Comparison of ENCODE assay signal across 12 cellular contexts in the genomic region with DNA sequence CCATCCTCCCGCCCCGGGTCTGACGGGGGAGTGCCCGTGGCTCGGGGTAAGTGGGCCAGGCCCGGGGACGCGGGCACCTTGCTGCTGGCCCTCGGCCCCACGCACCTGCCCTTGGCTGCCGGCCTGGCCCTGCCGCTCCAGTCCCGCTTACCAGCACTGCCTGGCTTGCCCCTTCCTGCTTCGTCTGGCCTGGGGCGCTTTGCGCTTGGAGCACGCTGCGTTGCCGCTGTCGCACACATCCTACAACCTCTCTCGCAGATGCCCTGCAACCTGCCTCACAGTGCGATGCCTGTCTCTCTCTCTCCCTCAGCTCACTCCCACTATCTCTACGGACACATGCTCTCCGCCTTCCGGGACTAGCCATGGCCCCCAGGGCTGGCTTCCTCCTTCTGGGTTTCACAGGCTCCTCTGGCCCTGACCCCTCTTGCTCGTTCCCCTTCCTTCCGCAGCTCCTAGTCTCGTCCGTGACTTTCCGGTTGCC. TPM values are rescaled to one million over a fixed set of nuclear protein-coding genes. Genes with fewer than 3 reads are reported as not detected.
DNase-seq lines count a peak whose midpoint lies in the region; ATAC-seq, FAIRE-seq and TF ChIP-seq lines count a peak whose summit lies in the region.
"Had no signal": no experiment of that assay in that cellular context is flagged by ENCODE, and none has a peak within 500 bp of the region (broad histone marks: within the 10 kb centered on the region; RNA-seq: fewer than 3 reads in every experiment).

No MANE protein-coding gene starts in this region.

- peaks cover 9% of the 10 kb centered on the region for H3K4me1 Mint-ChIP-seq in activated CD4-positive, alpha-beta T cell treated with anti-CD3 and anti-CD28 coated beads, Interleukin-2, amount 10 ng/mL, durations not matched to agents 7 days and 5 days

- peak overlapping the region; percentile 41 for H3K4me3 Mint-ChIP-seq in activated CD4-positive, alpha-beta T cell treated with anti-CD3 and anti-CD28 coated beads, Interleukin-2, amount 10 ng/mL, durations not matched to agents 7 days and 5 days

- no peak for DNase-seq in activated CD4-positive, alpha-beta T cell treated with anti-CD3 and anti-CD28 coated beads, Interleukin-2, amount 10 ng/mL, durations not matched to agents 7 days and 5 days
- DNase-seq in activated CD4-positive, alpha-beta T cell treated with anti-CD3 and anti-CD28 coated beads for 48 hours = no peak
- DNase-seq in colonic mucosa (no peak), lower lobe of right lung (no peak), testis (no peak), HTR-8/SVneo (ENCODE audit: insufficient read length, low spot score) (no peak)
- DNase-seq: NCI-H187 had no signal

- H3K9me3 ChIP-seq in colonic mucosa = no peaks in the 10 kb centered on the region
- no peaks in the 10 kb centered on the region for H3K9me3 ChIP-seq in lower lobe of right lung
- H3K9me3 ChIP-seq in testis = no peaks in the 10 kb centered on the region

- H3K4me3 ChIP-seq in colonic mucosa (peak overlapping the region; percentile 27), lower lobe of right lung (peak overlapping the region; percentile 56), testis (peak overlapping the region; percentile 36 to 56)

- TF ChIP-seq POLR2A in testis (IDR thresholded peaks at IDR 0.05) = no peak

- CTCF ChIA-PET in activated CD4-positive, alpha-beta T cell treated with anti-CD3 and anti-CD28 coated beads, Interleukin-2, amount 10 ng/mL, durations not matched to agents 7 days and 5 days (lab: Charles Lee) = interaction anchor here (1.0 to 1.8 kb wide), 4 partner anchors 9 to 97 kb away, joined by 3 to 7 read pairs (median 4); no protein-coding TSS in a partner anchor

- H3K9me3 Mint-ChIP-seq in activated CD4-positive, alpha-beta T cell treated with anti-CD3 and anti-CD28 coated beads, Interleukin-2, amount 10 ng/mL, durations not matched to agents 7 days and 5 days = no peaks in the 10 kb centered on the region

- intact Hi-C loops in colonic mucosa (cut with DNase I) (no loop called here), lower lobe of right lung (cut with DNase I) (no loop called here), testis (cut with DNase I; ENCODE audit: low total_unique reads) (no loop called here)

- H3K27ac Mint-ChIP-seq in activated CD4-positive, alpha-beta T cell treated with anti-CD3 and anti-CD28 coated beads, Interleukin-2, amount 10 ng/mL, durations not matched to agents 7 days and 5 days = peak overlapping the region; percentile 27

- TF ChIP-seq CTCF in colonic mucosa (IDR thresholded peaks at IDR 0.05) (no peak), lower lobe of right lung (IDR thresholded peaks at IDR 0.05) (no peak), testis (IDR thresholded peaks at IDR 0.05) (no peak)

- FAIRE-seq in HTR-8/SVneo (lab: Jason Lieb, UNC) = no peak
- FAIRE-seq: GM18507 had no signal

- H3K27me3 Mint-ChIP-seq in activated CD4-positive, alpha-beta T cell treated with anti-CD3 and anti-CD28 coated beads, Interleukin-2, amount 10 ng/mL, durations not matched to agents 7 days and 5 days = peaks cover 30% of the 10 kb centered on the region

- H3K36me3 Mint-ChIP-seq in activated CD4-positive, alpha-beta T cell treated with anti-CD3 and anti-CD28 coated beads, Interleukin-2, amount 10 ng/mL, durations not matched to agents 7 days and 5 days (ENCODE audit: low read depth) = peaks cover 8% of the 10 kb centered on the region

- peak overlapping the region in 1 of 2 donors; percentile 56 for H3K9ac ChIP-seq in colonic mucosa (ENCODE audit: low read depth in 2 of 2, low read length in 2 of 2)

- ATAC-seq in lower lobe of right lung = peak; percentile 63 to 68
- no peak for ATAC-seq in HG02759 (IDR thresholded peaks at IDR 0.05; ENCODE audit: unreplicated experiment)
- ATAC-seq in GM19351 (IDR thresholded peaks at IDR 0.05; ENCODE audit: unreplicated experiment) = no peak

- H3K4me1 ChIP-seq in colonic mucosa (no peaks in the 10 kb centered on the region), lower lobe of right lung (peaks cover 9% of the 10 kb centered on the region), testis (no peaks in the 10 kb centered on the region)

- H3K36me3 ChIP-seq in colonic mucosa (no peaks in the 10 kb centered on the region), lower lobe of right lung (no peaks in the 10 kb centered on the region), testis (ENCODE audit: low read depth, missing control alignments) (no peaks in the 10 kb centered on the region)

- WGBS in testis, 2 donors = 53 to 63% methylated on average over 17 to 30 of the region's 30 CpGs

- no peak overlapping the region for H3K27ac ChIP-seq in colonic mucosa
- H3K27ac ChIP-seq in lower lobe of right lung = no peak overlapping the region
- H3K27ac ChIP-seq in testis = no peak overlapping the region
- H3K27ac ChIP-seq: VCaP had no signal

- POLR2A ChIA-PET in activated CD4-positive, alpha-beta T cell treated with anti-CD3 and anti-CD28 coated beads, Interleukin-2, amount 10 ng/mL, durations not matched to agents 7 days and 5 days (lab: Charles Lee) = no interaction called here

- H3K27me3 ChIP-seq in colonic mucosa = peaks cover 18% of the 10 kb centered on the region
- H3K27me3 ChIP-seq in lower lobe of right lung (ENCODE audit: low read depth) = peaks cover 16% of the 10 kb centered on the region
- H3K27me3 ChIP-seq in testis = no peaks in the 10 kb centered on the region

RNA-seq across cellular contexts. Expression of gene MYOG, which starts 9.7 kb away (rescaled TPM):
- not detected for total RNA-seq in activated CD4-positive, alpha-beta T cell treated with anti-CD3 and anti-CD28 coated beads, Interleukin-2, amount 10 ng/mL, durations not matched to agents 7 days and 5 days
- total RNA-seq in colonic mucosa (not detected), lower lobe of right lung (not detected), testis (under 1 TPM; 0.25 to 0.47 TPM)
- polyA plus RNA-seq in testis (ENCODE audit: insufficient read depth, low read depth, low replicate concordance) = 1.2 TPM
- polyA plus RNA-seq: AG04450 had no signal

RNA-seq across cellular contexts. Expression of gene PPFIA4, which starts 49.8 kb away (rescaled TPM):
- 10 to 100 TPM; 13.7 to 16.1 TPM for total RNA-seq in activated CD4-positive, alpha-beta T cell treated with anti-CD3 and anti-CD28 coated beads, Interleukin-2, amount 10 ng/mL, durations not matched to agents 7 days and 5 days
- total RNA-seq in colonic mucosa (1 to 10 TPM; 1.6 to 7.3 TPM), lower lobe of right lung (1.3 TPM), testis (10 to 100 TPM; 27.2 to 33.1 TPM)
- polyA plus RNA-seq in testis (ENCODE audit: insufficient read depth, low read depth, low replicate concordance) = 6.6 TPM

RNA-seq across cellular contexts. Expression of gene ADORA1, which starts 51.5 kb away (rescaled TPM):
- not detected for total RNA-seq in activated CD4-positive, alpha-beta T cell treated with anti-CD3 and anti-CD28 coated beads, Interleukin-2, amount 10 ng/mL, durations not matched to agents 7 days and 5 days
- total RNA-seq in colonic mucosa (1 to 10 TPM in 1 of 2 donors, under 1 TPM in 1; 0.42 to 1.6 TPM), lower lobe of right lung (4.1 TPM), testis (10 to 100 TPM; 43.2 to 68.6 TPM)
- polyA plus RNA-seq in testis (ENCODE audit: insufficient read depth, low read depth, low replicate concordance) = 61.9 TPM

Comparison
In these comparisons a context has a peak if more than half of its experiments do, and no peak if none do; other contexts are left out.
1. ATAC-seq: peak in lower lobe of right lung (2 of 2); none in HG02759 (single experiment) and GM19351 (single experiment).
2. Peak in every context shown above with its lines, with median percentiles within 50 percentile points of each other: H3K4me3 ChIP-seq.